Comparison of ENCODE assay signal across 1 cellular context in the genomic region with DNA sequence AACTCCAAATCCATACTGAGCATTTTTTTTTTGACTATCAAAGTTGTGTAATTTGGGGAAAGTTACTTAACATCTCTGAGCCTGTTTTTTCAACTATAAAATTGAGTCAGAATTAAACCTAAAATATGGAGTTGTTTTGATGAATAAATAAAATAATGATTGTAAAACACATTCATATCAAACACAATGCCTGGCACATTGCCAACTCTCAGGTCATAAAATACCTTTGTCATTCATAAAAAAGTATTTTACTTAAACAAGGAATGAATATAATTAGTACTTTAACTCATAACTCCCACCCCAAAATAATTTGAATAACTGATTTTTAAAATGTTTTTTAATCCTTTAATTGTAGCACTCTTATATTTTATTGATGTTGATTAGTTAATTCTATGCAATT.
A peak's percentile ranks its signal among the peaks of the same experiment; 100 is the strongest.
TF ChIP-seq lines count a peak whose summit lies in the region.

No MANE protein-coding gene starts in this region.

TF ChIP-seq in GM12878, 131 proteins besides CTCF, POLR2A, EP300 and RAD21:
- TF ChIP-seq FOS (IDR thresholded peaks at IDR 0.05; ENCODE audit: borderline replicate concordance, extremely low read depth, insufficient read length) (no peak), ATF2 (IDR thresholded peaks at IDR 0.05; ENCODE audit: low read length) (no peak), POLR2AphosphoS5 (IDR thresholded peaks at IDR 0.05; ENCODE audit: low read length) (no peak), SMAD1 (IDR thresholded peaks at IDR 0.05; ENCODE audit: low read depth, partially characterized antibody) (peak; percentile 60)
